Comparison of ENCODE assay signal across 9 cellular contexts in the genomic region with DNA sequence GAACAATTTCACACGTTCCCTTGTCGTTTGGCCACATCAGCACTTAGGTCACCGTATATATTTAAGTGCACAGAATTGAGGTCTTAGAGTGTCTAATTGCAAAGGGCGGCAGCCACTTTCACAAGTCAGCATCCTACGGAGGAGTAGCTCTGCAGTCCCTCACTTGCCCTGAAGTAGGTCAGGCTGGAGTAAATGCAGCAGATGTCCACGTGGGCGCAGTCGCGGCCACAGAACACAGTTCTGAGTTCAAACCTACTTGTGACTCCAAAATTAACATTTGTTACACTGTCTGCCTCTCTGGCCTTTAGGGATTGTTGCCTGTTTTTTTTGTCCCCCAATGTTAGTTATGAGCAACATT.
DNase-seq lines count a peak whose midpoint lies in the region; ATAC-seq, FAIRE-seq and TF ChIP-seq lines count a peak whose summit lies in the region.
"Had no signal": no experiment of that assay in that cellular context is flagged by ENCODE, and none has a peak within 500 bp of the region (broad histone marks: within the 10 kb centered on the region; RNA-seq: fewer than 3 reads in every experiment).

No MANE protein-coding gene starts in this region.

- H3K4me1 ChIP-seq in A673 (ENCODE audit: insufficient read depth, low read length, poor library complexity, severe bottlenecking) (peaks cover 29% of the 10 kb centered on the region), GM23338 (ENCODE audit: insufficient read depth) (peaks cover 10% of the 10 kb centered on the region), SJCRH30 (no peaks in the 10 kb centered on the region), right cardiac atrium (ENCODE audit: control insufficient read depth, insufficient read depth, low read length) (no peaks in the 10 kb centered on the region)

- no peak overlapping the region for H3K27ac Mint-ChIP-seq in GM23338

- H3K27ac ChIP-seq in A673 (ENCODE audit: low read depth, low read length, poor library complexity, severe bottlenecking): peak overlapping the region; percentile 81
- H3K27ac ChIP-seq in GM23338 (ENCODE audit: low read depth): no peak overlapping the region
- no peak overlapping the region for H3K27ac ChIP-seq in SJCRH30
- H3K27ac ChIP-seq in right cardiac atrium (ENCODE audit: low read length): no peak overlapping the region

- H3F3A ChIP-seq in GM23338 (replicated peaks; ENCODE audit: low read depth): no peaks in the 10 kb centered on the region

- peaks cover 20% of the 10 kb centered on the region for H3K4me1 Mint-ChIP-seq in GM23338

- no peaks in the 10 kb centered on the region; the same call in 2 of the 3 replicates for H3K9me3 Mint-ChIP-seq in GM23338

- peak; percentile 68 for ATAC-seq in GM23338
- ATAC-seq in right cardiac atrium: peak; percentile 71 to 76
- no peak for ATAC-seq in GM21381 (IDR thresholded peaks at IDR 0.05; ENCODE audit: unreplicated experiment)

- H3K4me3 Mint-ChIP-seq in GM23338: no peak overlapping the region

- H3K27me3 ChIP-seq in A673 (replicated peaks; ENCODE audit: insufficient read depth, low read depth, low read length, poor library complexity): no peaks in the 10 kb centered on the region
- no peaks in the 10 kb centered on the region for H3K27me3 ChIP-seq in GM23338 (ENCODE audit: insufficient read depth)
- H3K27me3 ChIP-seq in SJCRH30: no peaks in the 10 kb centered on the region
- no peaks in the 10 kb centered on the region for H3K27me3 ChIP-seq in right cardiac atrium (ENCODE audit: control insufficient read depth, insufficient read depth)

- intact Hi-C loops in A673 (cut with micrococcal nuclease; ENCODE audit: unreplicated experiment) (loop anchor here (2.0 kb wide), 1 partner anchor 799 kb away; no protein-coding TSS in a partner anchor), right cardiac atrium (cut with DNase I) (loop anchor here (5.0 to 10.0 kb wide), 2 partner anchors 798 to 801 kb away; no protein-coding TSS in a partner anchor)

- H2AFZ ChIP-seq in GM23338: peak overlapping the region; percentile 12

- H3K9me3 ChIP-seq in A673 (ENCODE audit: low read depth, low read length, poor library complexity, severe bottlenecking): no peaks in the 10 kb centered on the region
- no peaks in the 10 kb centered on the region for H3K9me3 ChIP-seq in SJCRH30 (replicated peaks)
- H3K9me3 ChIP-seq in right cardiac atrium (ENCODE audit: control insufficient read depth, low read length): no peaks in the 10 kb centered on the region

- TF ChIP-seq CTCF in A673 (conservative IDR thresholded peaks at IDR 0.05; ENCODE audit: low read depth, low read length) (0 out of 2 replicates have a peak, but pooled peaks have one; percentile 21), GM23338 (conservative IDR thresholded peaks at IDR 0.05; ENCODE audit: low read depth in 2 of 2) (peak in 1 of 2 experiments; percentile 16; a peak in 1 of 4 replicates), GM20000 (IDR thresholded peaks at IDR 0.05; ENCODE audit: extremely low read depth, missing control alignments) (no peak)

- H3K9me2 ChIP-seq in GM23338 (ENCODE audit: insufficient read depth): peaks cover 17% of the 10 kb centered on the region

- no peak overlapping the region for H3K4me2 ChIP-seq in GM23338

- no peaks in the 10 kb centered on the region for H4K20me1 ChIP-seq in GM23338 (replicated peaks; ENCODE audit: insufficient read depth)

- H3K36me3 ChIP-seq in A673 (ENCODE audit: insufficient read depth, low read length, poor library complexity, severe bottlenecking) (no peaks in the 10 kb centered on the region), GM23338 (ENCODE audit: insufficient read depth) (no peaks in the 10 kb centered on the region), SJCRH30 (no peaks in the 10 kb centered on the region)

- CTCF ChIA-PET in A673 (lab: Charles Lee): interaction anchor here (1.0 to 1.7 kb wide), 3 partner anchors 31 to 800 kb away, joined by 4 to 18 read pairs (median 11); no protein-coding TSS in a partner anchor

- DNase-seq in A673 (ENCODE audit: low spot score) (peak; percentile 52), GM23338 (ENCODE audit: low spot score) (peak; percentile 18), SJCRH30 (peak; percentile 4 to 17), right cardiac atrium (peak in 2 of 3 donors; percentile 30 to 66), HTR-8/SVneo (ENCODE audit: insufficient read length, low spot score) (no peak), NCI-H1436 treated with DMSO at 0.1 percent for 48 hours (lab: John Stamatoyannopoulos, UW) (no peak), GM20000 (ENCODE audit: low spot score) (no peak)
- DNase-seq: aorta had no signal

- H3K27me3 Mint-ChIP-seq in GM23338 (ENCODE audit: insufficient read depth, low read depth, poor library complexity): peaks cover 12% of the 10 kb centered on the region

- WGBS in right cardiac atrium: 30% methylated on average over 9 of the region's 9 CpGs

- no peaks in the 10 kb centered on the region for H3K79me2 ChIP-seq in GM23338 (replicated peaks; ENCODE audit: insufficient read depth)

- TSS peak; percentile 90 for BruUV-seq in A673 (replicated peaks; lab: Mats Ljungman, UMichigan)

- H3K4me3 ChIP-seq in A673 (ENCODE audit: low read depth, low read length, poor library complexity, severe bottlenecking) (peak overlapping the region; percentile 15), GM23338 (no peak overlapping the region), SJCRH30 (no peak overlapping the region), right cardiac atrium (ENCODE audit: low read length) (no peak overlapping the region)

- H3K36me3 Mint-ChIP-seq in GM23338 (ENCODE audit: low read depth): no peaks in the 10 kb centered on the region

- no peak for FAIRE-seq in HTR-8/SVneo (lab: Jason Lieb, UNC)

- POLR2A ChIA-PET in A673 (lab: Charles Lee; ENCODE audit: low non-redundant PET): no interaction called here

TF ChIP-seq in GM23338, 12 proteins besides CTCF, POLR2A, EP300 and RAD21 (continues in another document):
- TF ChIP-seq JUNB (IDR thresholded peaks at IDR 0.05; ENCODE audit: unreplicated experiment) (no peak), STAT1 (IDR thresholded peaks at IDR 0.05; ENCODE audit: unreplicated experiment) (no peak), ZNF331 (CRISPR knock-in tag; IDR thresholded peaks at IDR 0.05; ENCODE audit: low read depth) (no peak), EZH2 (IDR thresholded peaks at IDR 0.05; ENCODE audit: low read depth, unreplicated experiment) (no peak), EZH2phosphoT487 (IDR thresholded peaks at IDR 0.05; ENCODE audit: unreplicated experiment) (no peak)
- TF ChIP-seq, protein P1, sequence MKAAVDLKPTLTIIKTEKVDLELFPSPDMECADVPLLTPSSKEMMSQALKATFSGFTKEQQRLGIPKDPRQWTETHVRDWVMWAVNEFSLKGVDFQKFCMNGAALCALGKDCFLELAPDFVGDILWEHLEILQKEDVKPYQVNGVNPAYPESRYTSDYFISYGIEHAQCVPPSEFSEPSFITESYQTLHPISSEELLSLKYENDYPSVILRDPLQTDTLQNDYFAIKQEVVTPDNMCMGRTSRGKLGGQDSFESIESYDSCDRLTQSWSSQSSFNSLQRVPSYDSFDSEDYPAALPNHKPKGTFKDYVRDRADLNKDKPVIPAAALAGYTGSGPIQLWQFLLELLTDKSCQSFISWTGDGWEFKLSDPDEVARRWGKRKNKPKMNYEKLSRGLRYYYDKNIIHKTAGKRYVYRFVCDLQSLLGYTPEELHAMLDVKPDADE (IDR thresholded peaks at IDR 0.05): no peak

Comparison
In these comparisons a context has a peak if more than half of its experiments do, and no peak if none do; other contexts are left out.
1. DNase-seq: peak in A673 (single experiment), GM23338 (single experiment), SJCRH30 (2 of 2) and right cardiac atrium (2 of 3); none in HTR-8/SVneo (single experiment), NCI-H1436 treated with DMSO at 0.1 percent for 48 hours (single experiment) and GM20000 (single experiment).